1 cellular context compared by ENCODE assay signal in the genomic region with DNA sequence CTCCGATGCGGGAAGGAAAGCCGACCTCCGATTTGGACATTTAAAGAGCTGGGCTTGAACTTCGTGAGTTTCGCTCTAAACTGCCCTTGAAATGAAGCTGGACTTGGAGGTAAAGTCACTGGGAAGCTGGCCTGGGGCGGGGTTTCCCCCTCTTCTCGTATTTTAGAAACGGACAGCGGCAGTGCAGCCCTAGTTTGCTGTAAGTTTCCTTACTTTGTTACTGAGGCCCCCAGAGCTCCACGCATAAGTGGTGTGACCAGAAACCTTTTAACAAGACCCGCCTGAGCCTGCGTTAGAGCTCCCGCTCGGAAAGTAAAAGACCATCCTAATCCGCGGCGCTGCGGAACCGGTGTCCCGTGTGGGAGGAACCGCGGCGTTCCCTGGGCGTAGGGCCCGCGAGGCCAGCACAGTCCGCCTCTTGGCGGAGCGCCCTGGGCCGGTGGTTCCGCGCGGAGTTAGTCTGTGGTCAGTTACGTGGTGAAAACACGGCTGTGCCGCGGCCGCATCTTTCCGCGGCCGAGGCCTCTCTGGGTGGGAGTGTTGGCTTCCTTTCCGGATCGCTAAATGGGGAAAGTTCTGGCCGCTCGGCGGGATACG.
TF ChIP-seq lines count a peak whose summit lies in the region.

No MANE protein-coding gene starts in this region.

TF ChIP-seq in HEK293, 187 proteins besides CTCF, POLR2A, EP300 and RAD21 (continued from another document):
- TF ChIP-seq ZNF394 (tag by site-specific recombination; IDR thresholded peaks at IDR 0.05; ENCODE audit: borderline replicate concordance) (0 out of 2 replicates have a peak, but pooled peaks have one; percentile 14), ZNF366 (tag by site-specific recombination; conservative IDR thresholded peaks at IDR 0.05) (no peak), ZIC2 (tag by site-specific recombination; IDR thresholded peaks at IDR 0.05) (no peak), ZNF501 (tag by site-specific recombination; IDR thresholded peaks at IDR 0.05) (peak; percentile 56), ZNF621 (tag by site-specific recombination; IDR thresholded peaks at IDR 0.05) (no peak)
- TF ChIP-seq, protein P1, sequence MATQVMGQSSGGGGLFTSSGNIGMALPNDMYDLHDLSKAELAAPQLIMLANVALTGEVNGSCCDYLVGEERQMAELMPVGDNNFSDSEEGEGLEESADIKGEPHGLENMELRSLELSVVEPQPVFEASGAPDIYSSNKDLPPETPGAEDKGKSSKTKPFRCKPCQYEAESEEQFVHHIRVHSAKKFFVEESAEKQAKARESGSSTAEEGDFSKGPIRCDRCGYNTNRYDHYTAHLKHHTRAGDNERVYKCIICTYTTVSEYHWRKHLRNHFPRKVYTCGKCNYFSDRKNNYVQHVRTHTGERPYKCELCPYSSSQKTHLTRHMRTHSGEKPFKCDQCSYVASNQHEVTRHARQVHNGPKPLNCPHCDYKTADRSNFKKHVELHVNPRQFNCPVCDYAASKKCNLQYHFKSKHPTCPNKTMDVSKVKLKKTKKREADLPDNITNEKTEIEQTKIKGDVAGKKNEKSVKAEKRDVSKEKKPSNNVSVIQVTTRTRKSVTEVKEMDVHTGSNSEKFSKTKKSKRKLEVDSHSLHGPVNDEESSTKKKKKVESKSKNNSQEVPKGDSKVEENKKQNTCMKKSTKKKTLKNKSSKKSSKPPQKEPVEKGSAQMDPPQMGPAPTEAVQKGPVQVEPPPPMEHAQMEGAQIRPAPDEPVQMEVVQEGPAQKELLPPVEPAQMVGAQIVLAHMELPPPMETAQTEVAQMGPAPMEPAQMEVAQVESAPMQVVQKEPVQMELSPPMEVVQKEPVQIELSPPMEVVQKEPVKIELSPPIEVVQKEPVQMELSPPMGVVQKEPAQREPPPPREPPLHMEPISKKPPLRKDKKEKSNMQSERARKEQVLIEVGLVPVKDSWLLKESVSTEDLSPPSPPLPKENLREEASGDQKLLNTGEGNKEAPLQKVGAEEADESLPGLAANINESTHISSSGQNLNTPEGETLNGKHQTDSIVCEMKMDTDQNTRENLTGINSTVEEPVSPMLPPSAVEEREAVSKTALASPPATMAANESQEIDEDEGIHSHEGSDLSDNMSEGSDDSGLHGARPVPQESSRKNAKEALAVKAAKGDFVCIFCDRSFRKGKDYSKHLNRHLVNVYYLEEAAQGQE (tag by site-specific recombination; IDR thresholded peaks at IDR 0.05) = peak; percentile 50
- TF ChIP-seq, protein P2, sequence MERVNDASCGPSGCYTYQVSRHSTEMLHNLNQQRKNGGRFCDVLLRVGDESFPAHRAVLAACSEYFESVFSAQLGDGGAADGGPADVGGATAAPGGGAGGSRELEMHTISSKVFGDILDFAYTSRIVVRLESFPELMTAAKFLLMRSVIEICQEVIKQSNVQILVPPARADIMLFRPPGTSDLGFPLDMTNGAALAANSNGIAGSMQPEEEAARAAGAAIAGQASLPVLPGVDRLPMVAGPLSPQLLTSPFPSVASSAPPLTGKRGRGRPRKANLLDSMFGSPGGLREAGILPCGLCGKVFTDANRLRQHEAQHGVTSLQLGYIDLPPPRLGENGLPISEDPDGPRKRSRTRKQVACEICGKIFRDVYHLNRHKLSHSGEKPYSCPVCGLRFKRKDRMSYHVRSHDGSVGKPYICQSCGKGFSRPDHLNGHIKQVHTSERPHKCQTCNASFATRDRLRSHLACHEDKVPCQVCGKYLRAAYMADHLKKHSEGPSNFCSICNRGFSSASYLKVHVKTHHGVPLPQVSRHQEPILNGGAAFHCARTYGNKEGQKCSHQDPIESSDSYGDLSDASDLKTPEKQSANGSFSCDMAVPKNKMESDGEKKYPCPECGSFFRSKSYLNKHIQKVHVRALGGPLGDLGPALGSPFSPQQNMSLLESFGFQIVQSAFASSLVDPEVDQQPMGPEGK (tag by site-specific recombination; IDR thresholded peaks at IDR 0.05) = peak; percentile 16; the same call in 1 of the 2 replicates
- TF ChIP-seq, protein P3, sequence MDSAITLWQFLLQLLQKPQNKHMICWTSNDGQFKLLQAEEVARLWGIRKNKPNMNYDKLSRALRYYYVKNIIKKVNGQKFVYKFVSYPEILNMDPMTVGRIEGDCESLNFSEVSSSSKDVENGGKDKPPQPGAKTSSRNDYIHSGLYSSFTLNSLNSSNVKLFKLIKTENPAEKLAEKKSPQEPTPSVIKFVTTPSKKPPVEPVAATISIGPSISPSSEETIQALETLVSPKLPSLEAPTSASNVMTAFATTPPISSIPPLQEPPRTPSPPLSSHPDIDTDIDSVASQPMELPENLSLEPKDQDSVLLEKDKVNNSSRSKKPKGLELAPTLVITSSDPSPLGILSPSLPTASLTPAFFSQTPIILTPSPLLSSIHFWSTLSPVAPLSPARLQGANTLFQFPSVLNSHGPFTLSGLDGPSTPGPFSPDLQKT (IDR thresholded peaks at IDR 0.05; ENCODE audit: borderline replicate concordance, low read depth, low read length) = no peak
- TF ChIP-seq, protein P4, sequence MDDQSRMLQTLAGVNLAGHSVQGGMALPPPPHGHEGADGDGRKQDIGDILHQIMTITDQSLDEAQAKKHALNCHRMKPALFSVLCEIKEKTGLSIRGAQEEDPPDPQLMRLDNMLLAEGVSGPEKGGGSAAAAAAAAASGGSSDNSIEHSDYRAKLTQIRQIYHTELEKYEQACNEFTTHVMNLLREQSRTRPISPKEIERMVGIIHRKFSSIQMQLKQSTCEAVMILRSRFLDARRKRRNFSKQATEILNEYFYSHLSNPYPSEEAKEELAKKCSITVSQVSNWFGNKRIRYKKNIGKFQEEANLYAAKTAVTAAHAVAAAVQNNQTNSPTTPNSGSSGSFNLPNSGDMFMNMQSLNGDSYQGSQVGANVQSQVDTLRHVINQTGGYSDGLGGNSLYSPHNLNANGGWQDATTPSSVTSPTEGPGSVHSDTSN (CRISPR knock-in tag; IDR thresholded peaks at IDR 0.05) = no peak
